17 cellular contexts compared by ENCODE assay signal in the genomic region with DNA sequence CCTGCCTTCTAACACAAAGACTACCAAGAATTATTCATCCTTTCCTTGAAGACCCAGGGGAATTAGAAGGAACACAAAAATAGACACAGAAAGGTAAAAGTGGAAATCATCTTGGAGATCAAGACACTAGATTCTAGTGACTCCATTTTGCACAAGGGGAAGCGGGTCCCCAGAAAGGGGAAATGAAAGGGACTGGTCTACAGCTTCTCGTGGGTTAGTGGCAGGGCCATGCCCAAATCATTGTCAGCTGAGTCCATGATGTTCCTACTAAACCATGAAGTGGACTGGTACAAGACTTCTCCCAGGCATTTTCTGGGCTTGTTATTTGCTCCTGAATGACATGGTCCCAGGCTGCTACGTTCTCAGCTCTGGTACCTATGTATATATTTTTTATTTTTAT.
A peak's percentile ranks its signal among the peaks of the same experiment; 100 is the strongest.
DNase-seq lines count a peak whose midpoint lies in the region; ATAC-seq and TF ChIP-seq lines count a peak whose summit lies in the region.
"Had no signal": no experiment of that assay in that cellular context is flagged by ENCODE, and none has a peak within 500 bp of the region (broad histone marks: within the 10 kb centered on the region; RNA-seq: fewer than 3 reads in every experiment).

No MANE protein-coding gene starts in this region.

- H3K4me3 Mint-ChIP-seq in naive thymus-derived CD4-positive, alpha-beta T cell: no peak overlapping the region
- H3K4me3 Mint-ChIP-seq: effector memory CD8-positive, alpha-beta T cell; immature natural killer cell; WTC11 had no signal

- no peak for TF ChIP-seq POLR2A in uterus (IDR thresholded peaks at IDR 0.05)

- no peak overlapping the region for H3K4me2 ChIP-seq in osteoblast (ENCODE audit: insufficient read depth, low read length)

- no peaks in the 10 kb centered on the region for H3K36me3 Mint-ChIP-seq in naive thymus-derived CD4-positive, alpha-beta T cell

- no peak overlapping the region for H2AFZ ChIP-seq in osteoblast (ENCODE audit: low read length)
- H2AFZ ChIP-seq: GM23248 had no signal

- intact Hi-C loops in naive thymus-derived CD4-positive, alpha-beta T cell (cut with micrococcal nuclease): no loop called here
- intact Hi-C loops in uterus (cut with DNase I; ENCODE audit: low total_unique reads): no loop called here

- peak; percentile 97 to 99 for DNase-seq in NOMO-1 (lab: John Stamatoyannopoulos, UW; ENCODE audit: unreplicated experiment in 2 of 2)
- DNase-seq in coronary artery (ENCODE audit: low spot score): no peak
- DNase-seq in naive thymus-derived CD4-positive, alpha-beta T cell: no peak
- DNase-seq in uterus: no peak
- DNase-seq in amniotic stem cell (lab: John Stamatoyannopoulos, UW): no peak
- DNase-seq in osteoblast (ENCODE audit: insufficient read length, low spot score, missing footprints): no peak
- DNase-seq: activated naive CD4-positive, alpha-beta T cell; effector memory CD8-positive, alpha-beta T cell; foreskin fibroblast; GDM1; GM23248; immature natural killer cell; IMR-90; NCI-H1436 treated with DMSO at 0.1 percent for 48 hours had no signal

- peak overlapping the region; percentile 86 to 87 for H3K27ac ChIP-seq in coronary artery
- H3K27ac ChIP-seq in naive thymus-derived CD4-positive, alpha-beta T cell (ENCODE audit: low read depth, low read length): no peak overlapping the region
- peak overlapping the region; percentile 38 to 52 for H3K27ac ChIP-seq in uterus
- no peak overlapping the region for H3K27ac ChIP-seq in osteoblast (ENCODE audit: low read depth, low read length)
- H3K27ac ChIP-seq: GM23248, SJSA1 had no signal

- peaks cover 0 to 5% (median 0%) of the 10 kb centered on the region in 7 donors for H3K4me1 Mint-ChIP-seq in naive thymus-derived CD4-positive, alpha-beta T cell
- H3K4me1 Mint-ChIP-seq: immature natural killer cell had no signal

- no peaks in the 10 kb centered on the region for H3K36me3 ChIP-seq in naive thymus-derived CD4-positive, alpha-beta T cell (ENCODE audit: control insufficient read depth in 2 of 3, insufficient read depth in 3 of 3, low read length in 3 of 3)
- H3K36me3 ChIP-seq in uterus (no peaks in the 10 kb centered on the region), osteoblast (ENCODE audit: insufficient read depth, low read length) (no peaks in the 10 kb centered on the region)
- H3K36me3 ChIP-seq: SJSA1 had no signal

- no peaks in the 10 kb centered on the region for H3K4me1 ChIP-seq in naive thymus-derived CD4-positive, alpha-beta T cell (ENCODE audit: control insufficient read depth in 2 of 2, insufficient read depth in 2 of 2, low read length in 2 of 2)
- no peaks in the 10 kb centered on the region for H3K4me1 ChIP-seq in uterus
- H3K4me1 ChIP-seq in osteoblast (ENCODE audit: insufficient read depth, low read length): no peaks in the 10 kb centered on the region

- no peak overlapping the region for H3K27ac Mint-ChIP-seq in naive thymus-derived CD4-positive, alpha-beta T cell
- H3K27ac Mint-ChIP-seq: effector memory CD8-positive, alpha-beta T cell; immature natural killer cell; WTC11 had no signal

- TF ChIP-seq CTCF in coronary artery (IDR thresholded peaks at IDR 0.05) (no peak), uterus (IDR thresholded peaks at IDR 0.05) (no peak), osteoblast (IDR thresholded peaks at IDR 0.05; ENCODE audit: extremely low read depth, low read depth, low read length) (no peak)

- H4K20me1 ChIP-seq in osteoblast (ENCODE audit: insufficient read depth, low read length): no peaks in the 10 kb centered on the region

- peaks cover 0 to 5% (median 2%) of the 10 kb centered on the region in 11 donors for H3K9me3 Mint-ChIP-seq in naive thymus-derived CD4-positive, alpha-beta T cell
- H3K9me3 Mint-ChIP-seq: effector memory CD8-positive, alpha-beta T cell; immature natural killer cell had no signal

- peak; percentile 79 for ATAC-seq in naive thymus-derived CD4-positive, alpha-beta T cell
- ATAC-seq in HG02610 (IDR thresholded peaks at IDR 0.05; ENCODE audit: unreplicated experiment): no peak
- ATAC-seq: effector memory CD8-positive, alpha-beta T cell; WTC11 had no signal

- H3K4me3 ChIP-seq in coronary artery (no peak overlapping the region), uterus (no peak overlapping the region), osteoblast (ENCODE audit: insufficient read depth, low read length) (no peak overlapping the region)
- no peak overlapping the region for H3K4me3 ChIP-seq in naive thymus-derived CD4-positive, alpha-beta T cell (ENCODE audit: low read length)
- H3K4me3 ChIP-seq: GM23248, SJSA1 had no signal

- no peaks in the 10 kb centered on the region for H3K79me2 ChIP-seq in osteoblast (ENCODE audit: insufficient read depth, low read length)

- H3K27me3 Mint-ChIP-seq in naive thymus-derived CD4-positive, alpha-beta T cell: peaks cover 0 to 14% (median 6%) of the 10 kb centered on the region in 5 donors

- CTCF ChIA-PET in naive thymus-derived CD4-positive, alpha-beta T cell (lab: Charles Lee): interaction anchor here (1.5 to 1.7 kb wide), 2 partner anchors 12 to 15 kb away, joined by 3 read pairs; no protein-coding TSS in a partner anchor

- POLR2A ChIA-PET in naive thymus-derived CD4-positive, alpha-beta T cell (lab: Charles Lee): no interaction called here

- no peaks in the 10 kb centered on the region for H3K27me3 ChIP-seq in naive thymus-derived CD4-positive, alpha-beta T cell (ENCODE audit: control insufficient read depth in 2 of 2, insufficient read depth in 2 of 2, low read length in 2 of 2)
- H3K27me3 ChIP-seq in uterus: no peaks in the 10 kb centered on the region
- no peaks in the 10 kb centered on the region for H3K27me3 ChIP-seq in osteoblast (ENCODE audit: insufficient read depth, low read length)
- H3K27me3 ChIP-seq: SJSA1 had no signal

- no peaks in the 10 kb centered on the region for H3K9me3 ChIP-seq in naive thymus-derived CD4-positive, alpha-beta T cell (ENCODE audit: control insufficient read depth in 2 of 3, low read length in 3 of 3)
- no peaks in the 10 kb centered on the region for H3K9me3 ChIP-seq in uterus
- H3K9me3 ChIP-seq in osteoblast (ENCODE audit: low read depth, low read length): no peaks in the 10 kb centered on the region
- H3K9me3 ChIP-seq: SJSA1 had no signal

Comparison
In these comparisons a context has a peak if more than half of its experiments do, and no peak if none do; other contexts are left out.
1. DNase-seq: peak in NOMO-1 (2 of 2); none in coronary artery (single experiment), naive thymus-derived CD4-positive, alpha-beta T cell (0 of 9), uterus (0 of 2), amniotic stem cell (single experiment) and osteoblast (single experiment).
2. H3K27ac ChIP-seq: peak in coronary artery (2 of 2) and uterus (2 of 2); none in naive thymus-derived CD4-positive, alpha-beta T cell (single experiment) and osteoblast (single experiment).